22 cellular contexts compared by ENCODE assay signal in the genomic region with DNA sequence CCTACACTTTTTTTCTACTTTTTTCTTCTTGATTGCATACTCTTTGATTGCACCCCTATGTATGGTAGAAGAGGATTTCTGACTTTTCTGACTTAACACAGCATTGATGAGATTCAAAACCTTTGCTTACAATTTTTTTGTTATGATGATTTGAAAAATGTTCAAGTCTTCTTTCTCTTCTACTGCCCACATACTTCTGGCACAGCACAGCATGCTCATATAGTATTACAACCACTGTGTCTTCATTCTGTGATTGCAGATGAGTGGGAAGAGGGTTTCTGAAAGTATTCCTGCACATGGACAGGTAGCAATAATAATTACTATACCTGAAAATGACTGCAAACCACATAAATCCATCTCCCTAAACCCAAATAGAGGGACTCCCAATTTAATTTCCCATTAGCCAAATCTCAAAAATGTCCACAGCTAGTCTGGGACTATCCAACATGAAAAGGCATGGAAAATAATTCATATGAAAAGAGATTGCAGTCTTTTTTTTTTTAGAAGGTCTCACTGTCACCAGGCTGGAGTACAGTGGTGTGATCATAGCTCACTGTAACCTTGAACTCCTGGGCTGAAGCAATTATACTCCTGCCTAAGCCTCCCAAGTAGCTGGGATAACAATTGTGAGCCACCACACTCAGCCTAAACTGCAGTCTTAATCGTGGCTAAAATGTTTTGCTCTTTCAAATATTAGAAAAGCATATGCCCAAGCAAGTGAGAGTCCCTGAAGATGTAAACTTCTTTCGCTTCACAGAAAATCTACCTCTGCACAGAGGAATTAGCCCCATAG.
"Had no signal": no experiment of that assay in that cellular context is flagged by ENCODE, and none has a peak within 500 bp of the region (broad histone marks: within the 10 kb centered on the region; RNA-seq: fewer than 3 reads in every experiment).

No MANE protein-coding gene starts in this region.

- H3K4me3 Mint-ChIP-seq: activated CD8-positive, alpha-beta T cell treated with anti-CD3 and anti-CD28 coated beads for 36 hours; activated naive CD4-positive, alpha-beta T cell treated with anti-CD3 and anti-CD28 coated beads, Interleukin-2, amount 10 ng/mL, durations not matched to agents 7 days and 5 days; activated naive CD8-positive, alpha-beta T cell treated with anti-CD3 and anti-CD28 coated beads, Interleukin-2, amount 50 U/mL, for 24 hours; central memory CD8-positive, alpha-beta T cell; stimulated activated memory B cell treated with anti-CD40 and anti-IgM and Interleukin-4, amounts not matched to agents 10 μg/mL and 1 μg/mL and 100 μg/mL, for 72 hours had no signal

- H3K36me3 ChIP-seq: gastrocnemius medialis, thoracic aorta had no signal

- H3K27me3 ChIP-seq: gastrocnemius medialis had no signal

- ATAC-seq: activated CD8-positive, alpha-beta T cell treated with anti-CD3 and anti-CD28 coated beads for 36 hours; activated naive CD8-positive, alpha-beta T cell treated with anti-CD3 and anti-CD28 coated beads, Interleukin-2, amount 50 U/mL, for 24 hours; stimulated activated memory B cell treated with anti-CD40 and anti-IgM and Interleukin-4, amounts not matched to agents 10 μg/mL and 1 μg/mL and 100 μg/mL, for 72 hours had no signal

- DNase-seq: activated CD4-positive, alpha-beta T cell treated with anti-CD3 and anti-CD28 coated beads for 48 hours; activated CD4-positive, CD25-positive, alpha-beta regulatory T cell; activated CD8-positive, alpha-beta memory T cell treated with anti-CD3 and anti-CD28 coated beads, Interleukin-2, amount 50 U/mL, for 4 hours; activated CD8-positive, alpha-beta T cell treated with anti-CD3 and anti-CD28 coated beads for 36 hours; activated effector memory CD4-positive, alpha-beta T cell treated with Interleukin-2 at 50 U/mL for 16 hours; activated naive CD4-positive, alpha-beta T cell treated with anti-CD3 and anti-CD28 coated beads, Interleukin-2, amount 10 ng/mL, durations not matched to agents 7 days and 5 days; activated naive CD8-positive, alpha-beta T cell treated with anti-CD3 and anti-CD28 coated beads, Interleukin-2, amount 50 U/mL, for 24 hours; activated T-cell treated with anti-CD3 and anti-CD28 coated beads, Interleukin-2, amount 50 U/mL, for 48 hours; aorta; head of caudate nucleus; midbrain; occipital lobe; stimulated activated CD4-positive, alpha-beta T cell treated with anti-CD3 and anti-CD28 coated beads, Interleukin-4, amount 100 ng/mL, for 4 hours; T-helper 1 cell; T-helper 9 cell had no signal

- H3K9me3 ChIP-seq: gastrocnemius medialis, thoracic aorta had no signal

- H3K36me3 Mint-ChIP-seq: activated naive CD4-positive, alpha-beta T cell treated with anti-CD3 and anti-CD28 coated beads, Interleukin-2, amount 10 ng/mL, durations not matched to agents 7 days and 5 days; stimulated activated memory B cell treated with anti-CD40 and anti-IgM and Interleukin-4, amounts not matched to agents 10 μg/mL and 1 μg/mL and 100 μg/mL, for 72 hours had no signal

- H3K27me3 Mint-ChIP-seq: central memory CD8-positive, alpha-beta T cell; progenitor cell of endocrine pancreas; stimulated activated memory B cell treated with anti-CD40 and anti-IgM and Interleukin-4, amounts not matched to agents 10 μg/mL and 1 μg/mL and 100 μg/mL, for 72 hours had no signal

- H3K27ac ChIP-seq: gastrocnemius medialis, thoracic aorta had no signal

- H3K27ac Mint-ChIP-seq: activated CD8-positive, alpha-beta T cell treated with anti-CD3 and anti-CD28 coated beads for 36 hours; activated naive CD4-positive, alpha-beta T cell treated with anti-CD3 and anti-CD28 coated beads, Interleukin-2, amount 10 ng/mL, durations not matched to agents 7 days and 5 days; activated naive CD8-positive, alpha-beta T cell treated with anti-CD3 and anti-CD28 coated beads, Interleukin-2, amount 50 U/mL, for 24 hours; progenitor cell of endocrine pancreas; stimulated activated memory B cell treated with anti-CD40 and anti-IgM and Interleukin-4, amounts not matched to agents 10 μg/mL and 1 μg/mL and 100 μg/mL, for 72 hours had no signal

- H3K4me1 Mint-ChIP-seq: activated naive CD4-positive, alpha-beta T cell treated with anti-CD3 and anti-CD28 coated beads, Interleukin-2, amount 10 ng/mL, durations not matched to agents 7 days and 5 days; central memory CD8-positive, alpha-beta T cell had no signal

- H3K9me3 Mint-ChIP-seq: activated CD8-positive, alpha-beta T cell treated with anti-CD3 and anti-CD28 coated beads for 36 hours; activated naive CD4-positive, alpha-beta T cell treated with anti-CD3 and anti-CD28 coated beads, Interleukin-2, amount 10 ng/mL, durations not matched to agents 7 days and 5 days; activated naive CD8-positive, alpha-beta T cell treated with anti-CD3 and anti-CD28 coated beads, Interleukin-2, amount 50 U/mL, for 24 hours; central memory CD8-positive, alpha-beta T cell; stimulated activated memory B cell treated with anti-CD40 and anti-IgM and Interleukin-4, amounts not matched to agents 10 μg/mL and 1 μg/mL and 100 μg/mL, for 72 hours had no signal

- H3K4me3 ChIP-seq: coronary artery, gastrocnemius medialis, lung, thoracic aorta had no signal
